31 cellular contexts compared by ENCODE assay signal in the genomic region with DNA sequence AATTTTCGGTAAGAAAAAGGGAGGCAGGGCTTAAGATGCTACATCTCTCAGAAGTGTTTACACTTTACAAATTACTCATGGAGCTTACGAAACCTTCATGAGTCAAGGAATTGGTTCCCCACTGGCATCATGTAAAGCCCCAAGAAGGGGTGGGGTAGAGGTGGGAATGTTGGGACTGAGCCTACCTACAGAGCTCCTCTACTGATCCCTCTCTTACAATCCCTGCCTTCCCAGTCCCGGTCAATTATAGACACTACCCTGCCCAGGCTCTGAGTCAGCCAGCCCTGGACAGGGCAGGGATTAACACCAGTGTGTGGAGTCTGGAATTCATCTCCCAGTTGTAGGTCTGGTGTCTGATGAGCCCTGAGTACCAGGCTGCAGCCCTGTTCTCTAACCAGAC.
DNase-seq lines count a peak whose midpoint lies in the region; ATAC-seq and TF ChIP-seq lines count a peak whose summit lies in the region.
"Had no signal": no experiment of that assay in that cellular context is flagged by ENCODE, and none has a peak within 500 bp of the region (broad histone marks: within the 10 kb centered on the region; RNA-seq: fewer than 3 reads in every experiment).

No MANE protein-coding gene starts in this region.

- no peak for TF ChIP-seq CTCF in RWPE1 (conservative IDR thresholded peaks at IDR 0.05; ENCODE audit: low read depth)
- TF ChIP-seq CTCF in fibroblast of mammary gland (conservative IDR thresholded peaks at IDR 0.05; ENCODE audit: control insufficient read depth, insufficient read depth, low read depth, low read length): no peak

- H3K9me3 ChIP-seq in naive thymus-derived CD4-positive, alpha-beta T cell (ENCODE audit: control insufficient read depth in 2 of 3, low read length in 3 of 3): no peaks in the 10 kb centered on the region
- H3K9me3 ChIP-seq: gastrocnemius medialis, psoas muscle, upper lobe of left lung had no signal

- H3K4me3 ChIP-seq in fibroblast of mammary gland (ENCODE audit: control insufficient read depth, low read depth, low read length): no peak overlapping the region
- no peak overlapping the region for H3K4me3 ChIP-seq in naive thymus-derived CD4-positive, alpha-beta T cell (ENCODE audit: low read length)
- H3K4me3 ChIP-seq: gastrocnemius medialis, psoas muscle, skin epidermis, upper lobe of left lung had no signal

- H3K4me1 Mint-ChIP-seq in naive thymus-derived CD4-positive, alpha-beta T cell: no peaks in the 10 kb centered on the region
- H3K4me1 Mint-ChIP-seq: activated naive CD4-positive, alpha-beta T cell treated with anti-CD3 and anti-CD28 coated beads, Interleukin-2, amount 50 U/mL, for 24 hours; stimulated activated effector memory CD8-positive, alpha-beta T cell treated with anti-CD3 and anti-CD28 coated beads, Interleukin-12 subunit alpha, Interleukin-12 subunit beta, amount 100 ng/mL, for 72 hours had no signal

- DNase-seq in HCEC 1CT: peak; percentile 57
- DNase-seq in RWPE1 (ENCODE audit: low spot score): peak; percentile 45
- peak; percentile 55 for DNase-seq in fibroblast of mammary gland (ENCODE audit: low read depth)
- peak; percentile 14 for DNase-seq in renal cortical epithelial cell (ENCODE audit: low read depth)
- no peak for DNase-seq in NK-92 (lab: John Stamatoyannopoulos, UW; ENCODE audit: unreplicated experiment)
- DNase-seq in stimulated activated CD8-positive, alpha-beta memory T cell treated with anti-CD3 and anti-CD28 coated beads, Interleukin-4, amount 100 ng/mL, for 48 hours: no peak
- no peak for DNase-seq in naive thymus-derived CD4-positive, alpha-beta T cell
- DNase-seq in NCI-H82 treated with DMSO at 0.1 percent for 48 hours (lab: John Stamatoyannopoulos, UW; ENCODE audit: unreplicated experiment): no peak
- DNase-seq: activated CD4-positive, alpha-beta T cell treated with anti-CD3 and anti-CD28 coated beads, Interleukin-2, amount 50 U/mL, for 48 hours; activated CD4-positive, CD25-positive, alpha-beta regulatory T cell; activated CD8-positive, alpha-beta memory T cell treated with anti-CD3 and anti-CD28 coated beads, Interleukin-2, amount 50 U/mL, for 4 hours; AML-193; CD8-positive, alpha-beta T cell; DMS 273 treated with DMSO at 0.1 percent for 48 hours; gastrocnemius medialis; GF-D8; H7; hippocampal formation; Kasumi-1; left ventricle myocardium superior; NCI-H1092 treated with DMSO at 0.1 percent for 48 hours; NCI-H187 treated with DMSO at 0.1 percent for 48 hours; NCI-H774; psoas muscle; SHP77; substantia nigra; upper lobe of left lung had no signal

- no peak overlapping the region for H3K27ac ChIP-seq in RWPE1
- H3K27ac ChIP-seq in naive thymus-derived CD4-positive, alpha-beta T cell (ENCODE audit: low read depth, low read length): no peak overlapping the region
- H3K27ac ChIP-seq: epithelial cell of prostate, gastrocnemius medialis, psoas muscle, upper lobe of left lung had no signal

- no peaks in the 10 kb centered on the region for H3K27me3 ChIP-seq in naive thymus-derived CD4-positive, alpha-beta T cell (ENCODE audit: control insufficient read depth in 2 of 2, insufficient read depth in 2 of 2, low read length in 2 of 2)
- H3K27me3 ChIP-seq: upper lobe of left lung had no signal

- no peaks in the 10 kb centered on the region for H3K36me3 Mint-ChIP-seq in naive thymus-derived CD4-positive, alpha-beta T cell
- H3K36me3 Mint-ChIP-seq: activated naive CD4-positive, alpha-beta T cell treated with anti-CD3 and anti-CD28 coated beads, Interleukin-2, amount 50 U/mL, for 24 hours; CD8-positive, alpha-beta T cell; stimulated activated effector memory CD8-positive, alpha-beta T cell treated with anti-CD3 and anti-CD28 coated beads, Interleukin-12 subunit alpha, Interleukin-12 subunit beta, amount 100 ng/mL, for 72 hours had no signal

- no peak for ATAC-seq in naive thymus-derived CD4-positive, alpha-beta T cell
- ATAC-seq: CD8-positive, alpha-beta T cell; gastrocnemius medialis; left ventricle myocardium superior; psoas muscle; stimulated activated effector memory CD8-positive, alpha-beta T cell treated with anti-CD3 and anti-CD28 coated beads, Interleukin-12 subunit alpha, Interleukin-12 subunit beta, amount 100 ng/mL, for 72 hours had no signal

- no peaks in the 10 kb centered on the region for H3K36me3 ChIP-seq in naive thymus-derived CD4-positive, alpha-beta T cell (ENCODE audit: control insufficient read depth in 2 of 3, insufficient read depth in 3 of 3, low read length in 3 of 3)
- H3K36me3 ChIP-seq: gastrocnemius medialis, upper lobe of left lung had no signal

- intact Hi-C loops in naive thymus-derived CD4-positive, alpha-beta T cell (cut with micrococcal nuclease): no loop called here

- no peak overlapping the region for H3K4me3 Mint-ChIP-seq in naive thymus-derived CD4-positive, alpha-beta T cell
- H3K4me3 Mint-ChIP-seq: activated naive CD4-positive, alpha-beta T cell treated with anti-CD3 and anti-CD28 coated beads, Interleukin-2, amount 50 U/mL, for 24 hours; CD8-positive, alpha-beta T cell; stimulated activated effector memory CD8-positive, alpha-beta T cell treated with anti-CD3 and anti-CD28 coated beads, Interleukin-12 subunit alpha, Interleukin-12 subunit beta, amount 100 ng/mL, for 72 hours had no signal

- CTCF ChIA-PET in RWPE1 (lab: Yijun Ruan, JAX): interaction anchor here (1.3 kb wide), 1 partner anchor 25 kb away, joined by 3 read pairs; no protein-coding TSS in a partner anchor
- CTCF ChIA-PET in naive thymus-derived CD4-positive, alpha-beta T cell (lab: Charles Lee): no interaction called here

- H3K27me3 Mint-ChIP-seq in naive thymus-derived CD4-positive, alpha-beta T cell: peaks cover 17 to 28% (median 27%) of the 10 kb centered on the region in 5 donors

- H3K9me3 Mint-ChIP-seq in naive thymus-derived CD4-positive, alpha-beta T cell: peaks cover 0 to 3% (median 0%) of the 10 kb centered on the region in 11 donors
- H3K9me3 Mint-ChIP-seq: activated naive CD4-positive, alpha-beta T cell treated with anti-CD3 and anti-CD28 coated beads, Interleukin-2, amount 50 U/mL, for 24 hours; CD8-positive, alpha-beta T cell; stimulated activated effector memory CD8-positive, alpha-beta T cell treated with anti-CD3 and anti-CD28 coated beads, Interleukin-12 subunit alpha, Interleukin-12 subunit beta, amount 100 ng/mL, for 72 hours had no signal

- no peak overlapping the region for H3K27ac Mint-ChIP-seq in naive thymus-derived CD4-positive, alpha-beta T cell
- H3K27ac Mint-ChIP-seq: activated naive CD4-positive, alpha-beta T cell treated with anti-CD3 and anti-CD28 coated beads, Interleukin-2, amount 50 U/mL, for 24 hours; CD8-positive, alpha-beta T cell; stimulated activated effector memory CD8-positive, alpha-beta T cell treated with anti-CD3 and anti-CD28 coated beads, Interleukin-12 subunit alpha, Interleukin-12 subunit beta, amount 100 ng/mL, for 72 hours had no signal

- no peaks in the 10 kb centered on the region for H3K4me1 ChIP-seq in naive thymus-derived CD4-positive, alpha-beta T cell (ENCODE audit: control insufficient read depth in 2 of 2, insufficient read depth in 2 of 2, low read length in 2 of 2)
- H3K4me1 ChIP-seq: gastrocnemius medialis, psoas muscle, upper lobe of left lung had no signal

- POLR2A ChIA-PET in RWPE1 (lab: Yijun Ruan, JAX; ENCODE audit: low non-redundant PET): no interaction called here
- POLR2A ChIA-PET in naive thymus-derived CD4-positive, alpha-beta T cell (lab: Charles Lee): no interaction called here

Comparison
In these comparisons a context has a peak if more than half of its experiments do, and no peak if none do; other contexts are left out.
1. DNase-seq: peak in HCEC 1CT (single experiment), RWPE1 (single experiment), fibroblast of mammary gland (single experiment) and renal cortical epithelial cell (single experiment); none in NK-92 (single experiment), stimulated activated CD8-positive, alpha-beta memory T cell treated with anti-CD3 and anti-CD28 coated beads, Interleukin-4, amount 100 ng/mL, for 48 hours (single experiment), naive thymus-derived CD4-positive, alpha-beta T cell (0 of 9) and NCI-H82 treated with DMSO at 0.1 percent for 48 hours (single experiment).